Comparison of ENCODE assay signal across 1 cellular context in the genomic region with DNA sequence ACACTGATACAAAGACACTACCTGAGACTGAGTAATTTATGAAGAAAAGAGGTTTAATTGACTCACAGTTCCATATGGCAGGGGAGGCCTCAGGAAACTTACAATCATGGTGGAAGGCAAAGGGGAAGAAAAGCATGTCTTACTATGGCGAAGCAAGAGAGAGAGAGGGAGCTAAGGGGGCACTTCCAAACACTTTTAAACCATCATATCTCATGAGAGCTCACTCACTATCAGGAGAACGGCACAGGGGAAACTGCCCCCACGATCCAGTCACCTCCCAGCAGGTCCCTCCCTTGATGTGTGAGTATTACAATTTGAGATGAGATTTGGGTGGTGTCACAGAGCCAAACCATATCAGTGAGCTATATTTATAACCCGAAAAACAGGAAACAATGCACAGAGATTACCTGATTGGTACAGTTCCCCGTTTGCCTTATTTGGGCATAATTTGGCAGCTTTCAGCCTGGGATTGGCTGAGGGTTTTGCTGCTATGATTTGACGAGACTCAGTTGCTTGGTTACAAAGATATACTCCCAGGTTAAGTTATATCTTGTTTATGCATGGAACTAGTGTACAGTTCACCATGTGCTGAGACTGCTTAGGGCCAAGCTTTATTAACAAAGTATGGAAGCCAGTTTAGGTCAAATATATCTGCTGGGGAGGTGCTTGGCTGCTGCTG.
TF ChIP-seq lines count a peak whose summit lies in the region.

No MANE protein-coding gene starts in this region.

TF ChIP-seq in K562, 482 proteins besides CTCF, POLR2A, EP300 and RAD21 (continued from another document):
- no peak for TF ChIP-seq CHD7 (IDR thresholded peaks at IDR 0.05; ENCODE audit: low read depth, low read length)
TF ChIP-seq in K562: peak in this region for 22.
